Comparison of ENCODE assay signal across 1 cellular context in the genomic region with DNA sequence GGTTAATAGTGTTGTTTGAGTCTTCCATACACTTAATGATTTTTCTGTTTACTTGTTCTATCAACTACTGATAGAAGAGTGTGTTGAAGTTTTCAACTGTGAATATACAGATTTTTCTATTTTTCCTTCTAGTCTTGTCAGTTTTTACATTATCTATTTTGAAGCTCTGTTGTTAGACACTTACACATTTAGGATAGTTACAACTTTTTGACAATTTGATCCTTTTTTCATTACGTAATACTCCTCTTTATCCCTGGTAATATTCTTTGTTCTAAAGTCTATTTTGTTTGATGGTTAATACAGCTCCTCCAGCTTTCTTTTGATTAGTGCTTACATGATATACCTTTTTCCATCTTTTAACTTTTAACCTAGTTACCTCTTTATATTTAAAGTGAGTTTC.
TF ChIP-seq lines count a peak whose summit lies in the region.

No MANE protein-coding gene starts in this region.

TF ChIP-seq in HepG2, 621 proteins besides CTCF, POLR2A, EP300 and RAD21 (continued from another document):
- TF ChIP-seq, protein P1, sequence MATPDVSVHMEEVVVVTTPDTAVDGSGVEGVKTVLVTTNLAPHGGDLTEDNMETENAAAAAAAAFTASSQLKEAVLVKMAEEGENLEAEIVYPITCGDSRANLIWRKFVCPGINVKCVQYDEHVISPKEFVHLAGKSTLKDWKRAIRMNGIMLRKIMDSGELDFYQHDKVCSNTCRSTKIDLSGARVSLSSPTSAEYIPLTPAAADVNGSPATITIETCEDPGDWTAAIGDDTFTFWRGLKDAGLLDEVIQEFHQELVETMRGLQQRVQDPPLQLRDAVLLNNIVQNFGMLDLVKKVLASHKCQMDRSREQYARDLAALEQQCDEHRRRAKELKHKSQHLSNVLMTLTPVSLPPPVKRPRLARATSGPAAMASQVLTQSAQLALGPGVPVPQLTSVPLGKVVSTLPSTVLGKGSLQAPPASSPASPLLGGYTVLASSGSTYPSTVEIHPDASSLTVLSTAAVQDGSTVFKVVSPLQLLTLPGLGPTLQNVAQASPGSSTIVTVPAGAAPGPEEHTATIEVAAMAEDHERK (CRISPR knock-in tag; IDR thresholded peaks at IDR 0.05; ENCODE audit: low read depth), result no peak
